ENCODE assay signal across 8 cellular contexts in genomic region chr20:19758888-19759331, GRCh38. TPM values are rescaled to one million over a fixed set of nuclear protein-coding genes. Genes with fewer than 3 reads are reported as not detected.
DNase-seq lines count a peak whose midpoint lies in the region; ATAC-seq and TF ChIP-seq lines count a peak whose summit lies in the region.

No MANE protein-coding gene starts in this region.

- H3K4me1 Mint-ChIP-seq in glutamatergic neuron (ENCODE audit: low read depth, unreplicated experiment) (peaks cover 41% of the 10 kb centered on the region), natural killer cell (no peaks in the 10 kb centered on the region)
- H3K4me1 Mint-ChIP-seq in effector memory CD8-positive, alpha-beta T cell (ENCODE audit: low read depth in 2 of 2), result no peaks in the 10 kb centered on the region

- H3K27ac Mint-ChIP-seq in glutamatergic neuron (ENCODE audit: unreplicated experiment) (peak overlapping the region; percentile 98), natural killer cell (no peak overlapping the region)
- H3K27ac Mint-ChIP-seq in effector memory CD8-positive, alpha-beta T cell, result no peak overlapping the region

- H3K27me3 Mint-ChIP-seq in glutamatergic neuron (ENCODE audit: unreplicated experiment) (peaks cover 8% of the 10 kb centered on the region), natural killer cell (ENCODE audit: low read depth in 2 of 2) (peaks cover 39 to 40% of the 10 kb centered on the region in 2 donors)
- peaks cover 29 to 56% of the 10 kb centered on the region in 2 donors for H3K27me3 Mint-ChIP-seq in effector memory CD8-positive, alpha-beta T cell

- DNase-seq in EL (peak; percentile 8), glutamatergic neuron (peak; percentile 84), occipital lobe (lab: John Stamatoyannopoulos, UW) (peak; percentile 37), natural killer cell (no peak)
- DNase-seq in effector memory CD8-positive, alpha-beta T cell, result no peak
- no peak for DNase-seq in activated CD4-positive, CD25-positive, alpha-beta regulatory T cell treated with anti-CD3 and anti-CD28 coated beads, Interleukin-2, amount 50 U/mL, for 72 hours

- peaks cover 5% of the 10 kb centered on the region for H3K36me3 Mint-ChIP-seq in glutamatergic neuron (ENCODE audit: unreplicated experiment)
- no peaks in the 10 kb centered on the region for H3K36me3 Mint-ChIP-seq in effector memory CD8-positive, alpha-beta T cell (ENCODE audit: insufficient read depth)
- H3K36me3 Mint-ChIP-seq in natural killer cell, result no peaks in the 10 kb centered on the region

- peaks cover 8% of the 10 kb centered on the region for H3K9me3 Mint-ChIP-seq in glutamatergic neuron (ENCODE audit: unreplicated experiment)
- H3K9me3 Mint-ChIP-seq in effector memory CD8-positive, alpha-beta T cell, result peaks cover 0 to 9% of the 10 kb centered on the region in 2 donors
- H3K9me3 Mint-ChIP-seq in natural killer cell, result no peaks in the 10 kb centered on the region

- peak; percentile 3; the same call in 2 of the 3 replicates for ATAC-seq in SK-N-SH treated with all-trans-retinoic acid at 6 μM for 48 hours
- no peak for ATAC-seq in effector memory CD8-positive, alpha-beta T cell (replicated peaks)
- ATAC-seq in HG03460 (IDR thresholded peaks at IDR 0.05; ENCODE audit: unreplicated experiment), result no peak
- no peak for ATAC-seq in natural killer cell

- TF ChIP-seq CTCF in glutamatergic neuron (IDR thresholded peaks at IDR 0.05; ENCODE audit: partially characterized antibody, unreplicated experiment) (no peak), natural killer cell (IDR thresholded peaks at IDR 0.05) (no peak)

- intact Hi-C loops in natural killer cell (cut with micrococcal nuclease), result no loop called here

- peak overlapping the region; percentile 90 for H3K4me3 Mint-ChIP-seq in glutamatergic neuron (ENCODE audit: unreplicated experiment)
- peak overlapping the region in 1 of 2 donors; percentile 28 for H3K4me3 Mint-ChIP-seq in effector memory CD8-positive, alpha-beta T cell
- H3K4me3 Mint-ChIP-seq in natural killer cell, result no peak overlapping the region

TF ChIP-seq in SK-N-SH treated with all-trans-retinoic acid at 6 μM for 48 hours, 23 proteins besides CTCF, POLR2A, EP300 and RAD21:
- TF ChIP-seq RARB (CRISPR knock-in tag; IDR thresholded peaks at IDR 0.05) (no peak), TOX (CRISPR knock-in tag; IDR thresholded peaks at IDR 0.05; ENCODE audit: borderline replicate concordance) (no peak), CSDC2 (CRISPR knock-in tag; IDR thresholded peaks at IDR 0.05) (no peak), ZNF8 (CRISPR knock-in tag; IDR thresholded peaks at IDR 0.05) (no peak), ZFP30 (CRISPR knock-in tag; IDR thresholded peaks at IDR 0.05) (no peak), CSRNP3 (CRISPR knock-in tag; IDR thresholded peaks at IDR 0.05) (no peak), PATZ1 (CRISPR knock-in tag; IDR thresholded peaks at IDR 0.05; ENCODE audit: borderline replicate concordance) (no peak), ARNTL (CRISPR knock-in tag; IDR thresholded peaks at IDR 0.05; ENCODE audit: borderline replicate concordance, low read depth) (no peak), ZFP3 (CRISPR knock-in tag; IDR thresholded peaks at IDR 0.05) (no peak), OSR1 (CRISPR knock-in tag; IDR thresholded peaks at IDR 0.05) (no peak), ZNF70 (CRISPR knock-in tag; IDR thresholded peaks at IDR 0.05) (no peak), GLIS3 (CRISPR knock-in tag; IDR thresholded peaks at IDR 0.05) (no peak), CREB5 (CRISPR knock-in tag; IDR thresholded peaks at IDR 0.05; ENCODE audit: low read depth) (no peak), BACH2 (CRISPR knock-in tag; IDR thresholded peaks at IDR 0.05; ENCODE audit: borderline replicate concordance) (no peak), SNAI2 (CRISPR knock-in tag; IDR thresholded peaks at IDR 0.05) (no peak), ISL1 (CRISPR knock-in tag; IDR thresholded peaks at IDR 0.05) (no peak), ESRRG (CRISPR knock-in tag; IDR thresholded peaks at IDR 0.05) (no peak), ZC3H10 (CRISPR knock-in tag; IDR thresholded peaks at IDR 0.05) (no peak), TSHZ2 (CRISPR knock-in tag; IDR thresholded peaks at IDR 0.05) (no peak)

RNA-seq across cellular contexts. Expression of gene RIN2, which starts 0.9 kb away (rescaled TPM):
- 108 TPM for total RNA-seq in glutamatergic neuron (ENCODE audit: unreplicated experiment)
- 20.0 TPM for total RNA-seq in occipital lobe
- 1 to 10 TPM in 2 of 3 donors, under 1 TPM in 1; 0.72 to 2.7 (median 2.7) TPM for total RNA-seq in natural killer cell

Comparison
In these comparisons a context has a peak if more than half of its experiments do, and no peak if none do; other contexts are left out.
1. DNase-seq: peak in EL (single experiment), glutamatergic neuron (single experiment) and occipital lobe (single experiment); none in effector memory CD8-positive, alpha-beta T cell (0 of 3), activated CD4-positive, CD25-positive, alpha-beta regulatory T cell treated with anti-CD3 and anti-CD28 coated beads, Interleukin-2, amount 50 U/mL, for 72 hours (single experiment) and natural killer cell (single experiment).